ENCODE assay signal across 17 cellular contexts in genomic region chr1:46081620-46082019, GRCh38. TPM values are rescaled to one million over a fixed set of nuclear protein-coding genes. Genes with fewer than 3 reads are reported as not detected.
DNase-seq lines count a peak whose midpoint lies in the region; ATAC-seq and TF ChIP-seq lines count a peak whose summit lies in the region.
"Had no signal": no experiment of that assay in that cellular context is flagged by ENCODE, and none has a peak within 500 bp of the region (broad histone marks: within the 10 kb centered on the region; RNA-seq: fewer than 3 reads in every experiment).

No MANE protein-coding gene starts in this region.

- 56 to 71% (median 63%) methylated on average over 1 of the region's 1 CpG for WGBS in heart left ventricle, 4 donors
- no CpG with 5 or more reads among the region's 1 CpG for whole genome bisulfite sequencing in neuronal stem cell (ENCODE audit: extremely low coverage in 2 of 2, insufficient read length in 2 of 2, insufficient replicate concordance in 1 of 2), 2 donors
- WGBS in lower leg skin, 2 donors: 68 to 75% methylated on average over 1 of the region's 1 CpG

- no peak overlapping the region for H3K4me2 ChIP-seq in neuronal stem cell (ENCODE audit: insufficient read depth, low read length, poor library complexity, severe bottlenecking)

- no peak for TF ChIP-seq CTCF in heart left ventricle (IDR thresholded peaks at IDR 0.05)
- TF ChIP-seq CTCF in right atrium auricular region (IDR thresholded peaks at IDR 0.05): no peak
- no peak for TF ChIP-seq CTCF in lower leg skin (IDR thresholded peaks at IDR 0.05)

- H3K23ac ChIP-seq in neuronal stem cell (ENCODE audit: low read depth, low read length, poor library complexity): no peak overlapping the region

- TF ChIP-seq POLR2A in heart left ventricle (IDR thresholded peaks at IDR 0.05): no peak
- no peak for TF ChIP-seq POLR2A in lower leg skin (IDR thresholded peaks at IDR 0.05)

- H3K27me3 ChIP-seq in heart left ventricle (no peaks in the 10 kb centered on the region), right atrium auricular region (no peaks in the 10 kb centered on the region), neuronal stem cell (ENCODE audit: control insufficient read depth in 3 of 3, insufficient read depth in 3 of 3, low read depth in 1 of 3, low read length in 3 of 3) (no peaks in the 10 kb centered on the region)
- H3K27me3 ChIP-seq: BLaER1 treated with 17β-estradiol and CSF1 and Interleukin-3, amounts not matched to agents 10 nM and 100 nM had no signal

- H3K79me1 ChIP-seq in neuronal stem cell (ENCODE audit: low read depth, low read length): peaks cover 6% of the 10 kb centered on the region

- ATAC-seq in heart left ventricle: peak in 2 of 4 donors; percentile 15 to 53
- peak; percentile 50 for ATAC-seq in left ventricle myocardium superior
- ATAC-seq: GM12878, HCT116 had no signal

- H3K4ac ChIP-seq in neuronal stem cell (ENCODE audit: low read length): no peak overlapping the region

- peak overlapping the region in 7 of 12 donors; percentile 17 to 43 (median 30) for H3K27ac ChIP-seq in heart left ventricle
- H3K27ac ChIP-seq in right atrium auricular region: no peak overlapping the region
- H3K27ac ChIP-seq in neuronal stem cell (replicated peaks; ENCODE audit: low read length): no peak overlapping the region
- H3K27ac ChIP-seq: BLaER1 treated with 17β-estradiol and CSF1 and Interleukin-3, amounts not matched to agents 10 nM and 100 nM; GM23248 had no signal

- peaks cover 0 to 24% (median 0%) of the 10 kb centered on the region in 9 donors for H3K36me3 ChIP-seq in heart left ventricle
- peaks cover 6% of the 10 kb centered on the region for H3K36me3 ChIP-seq in right atrium auricular region
- peaks cover 6 to 84% of the 10 kb centered on the region in 2 donors for H3K36me3 ChIP-seq in neuronal stem cell (replicated peaks in 1 of 2; ENCODE audit: control insufficient read depth in 2 of 2, insufficient read depth in 2 of 2, low read length in 2 of 2)

- no peak overlapping the region for H2AFZ ChIP-seq in neuronal stem cell (ENCODE audit: low read length)
- H2AFZ ChIP-seq: GM23248 had no signal

- peaks cover 0 to 3% (median 0%) of the 10 kb centered on the region in 12 donors for H3K9me3 ChIP-seq in heart left ventricle
- H3K9me3 ChIP-seq in right atrium auricular region: no peaks in the 10 kb centered on the region
- peaks cover 0 to 10% of the 10 kb centered on the region in 2 donors for H3K9me3 ChIP-seq in neuronal stem cell (replicated peaks in 1 of 2; ENCODE audit: control insufficient read depth in 2 of 2, insufficient read depth in 1 of 2, low read depth in 1 of 2, low read length in 2 of 2)

- H2BK12ac ChIP-seq in neuronal stem cell (ENCODE audit: low read length): no peak overlapping the region

- H2BK15ac ChIP-seq in neuronal stem cell (ENCODE audit: low read length): no peak overlapping the region

- intact Hi-C loops in heart left ventricle (cut with DNase I): loop anchor here in 1 of 10 donors (5.0 kb wide), 2 partner anchors 51 to 86 kb away; partner anchors contain the start of gene PIK3R3
- intact Hi-C loops in left ventricle myocardium superior (cut with micrococcal nuclease): no loop called here
- intact Hi-C loops in lower leg skin (cut with DNase I; ENCODE audit: low total_unique reads): no loop called here

- H4K8ac ChIP-seq in neuronal stem cell (ENCODE audit: low read depth, low read length): no peak overlapping the region

- peak overlapping the region; percentile 38 for H3K14ac ChIP-seq in neuronal stem cell (ENCODE audit: low read length)

- no peak overlapping the region for H4K91ac ChIP-seq in neuronal stem cell (ENCODE audit: low read depth, low read length, poor library complexity)

- H3K4me3 ChIP-seq in heart left ventricle: no peak overlapping the region
- H3K4me3 ChIP-seq in right atrium auricular region: peak overlapping the region in 1 of 2 donors; percentile 4
- H3K4me3 ChIP-seq in neuronal stem cell (ENCODE audit: low read length in 2 of 2): no peak overlapping the region
- H3K4me3 ChIP-seq in lower leg skin (ENCODE audit: low read depth, poor library complexity, severe bottlenecking): no peak overlapping the region
- H3K4me3 ChIP-seq: BLaER1 treated with 17β-estradiol and CSF1 and Interleukin-3, amounts not matched to agents 10 nM and 100 nM; GM12878; GM23248 had no signal

- H3K4me1 ChIP-seq in heart left ventricle (peaks cover 0 to 29% (median 16%) of the 10 kb centered on the region in 12 donors), right atrium auricular region (peaks cover 0 to 3% of the 10 kb centered on the region in 2 donors), neuronal stem cell (ENCODE audit: control insufficient read depth in 2 of 2, insufficient read depth in 1 of 2, low read depth in 1 of 2, low read length in 2 of 2) (peaks cover under 1 to 2% of the 10 kb centered on the region in 2 donors)

- H2BK120ac ChIP-seq in neuronal stem cell (ENCODE audit: low read depth, low read length): no peak overlapping the region

- no peak overlapping the region for H3K18ac ChIP-seq in neuronal stem cell (ENCODE audit: low read length)

- H2BK5ac ChIP-seq in neuronal stem cell (ENCODE audit: low read length): no peak overlapping the region

- H3K9ac ChIP-seq in neuronal stem cell (ENCODE audit: low read depth, low read length, poor library complexity): no peak overlapping the region
- H3K9ac ChIP-seq: BLaER1 treated with 17β-estradiol and CSF1 and Interleukin-3, amounts not matched to agents 10 nM and 100 nM; GM23248 had no signal

- H2AK5ac ChIP-seq in neuronal stem cell (ENCODE audit: low read depth, low read length): no peak overlapping the region

- DNase-seq in heart left ventricle (no peak), right atrium auricular region (ENCODE audit: low spot score) (no peak), dermis blood vessel endothelial cell (peak; percentile 54), left ventricle myocardium superior (no peak), neuronal stem cell (ENCODE audit: low spot score) (no peak), NCI-H1092 (lab: John Stamatoyannopoulos, UW) (no peak), activated T-cell treated with anti-CD3 and anti-CD28 coated beads for 4 hours (no peak), lower leg skin (ENCODE audit: low spot score in 2 of 2) (no peak)
- DNase-seq: 8988T; ACHN; Calu3; CD4-positive, CD25-positive, alpha-beta regulatory T cell; DMS79; GM23248 had no signal

RNA-seq across cellular contexts. Expression of gene PIK3R3, which starts 50.8 kb away (rescaled TPM):
- total RNA-seq in heart left ventricle (10 to 100 TPM; 24.6 to 54.1 (median 41.9) TPM), right atrium auricular region (10 to 100 TPM; 24.3 to 35.3 TPM), dermis blood vessel endothelial cell (15.8 and 21.0 TPM in 2 replicates), left ventricle myocardium superior (26.2 TPM), lower leg skin (10 to 100 TPM in 3 of 4 donors, 1 to 10 TPM in 1; 4.4 to 18.4 (median 11.7) TPM)
- polyA plus RNA-seq in heart left ventricle: 10 to 100 TPM; 11.8 to 49.0 TPM
- polyA plus RNA-seq in neuronal stem cell (2013, experiment 1 of 2): 39.4 TPM
- polyA plus RNA-seq in neuronal stem cell (2013, experiment 2 of 2): 39.9 TPM

Comparison
In these comparisons a context has a peak if more than half of its experiments do, and no peak if none do; other contexts are left out.
1. H3K27ac ChIP-seq: peak in heart left ventricle (7 of 12); none in right atrium auricular region (0 of 2) and neuronal stem cell (single experiment).